In the genomic region with DNA sequence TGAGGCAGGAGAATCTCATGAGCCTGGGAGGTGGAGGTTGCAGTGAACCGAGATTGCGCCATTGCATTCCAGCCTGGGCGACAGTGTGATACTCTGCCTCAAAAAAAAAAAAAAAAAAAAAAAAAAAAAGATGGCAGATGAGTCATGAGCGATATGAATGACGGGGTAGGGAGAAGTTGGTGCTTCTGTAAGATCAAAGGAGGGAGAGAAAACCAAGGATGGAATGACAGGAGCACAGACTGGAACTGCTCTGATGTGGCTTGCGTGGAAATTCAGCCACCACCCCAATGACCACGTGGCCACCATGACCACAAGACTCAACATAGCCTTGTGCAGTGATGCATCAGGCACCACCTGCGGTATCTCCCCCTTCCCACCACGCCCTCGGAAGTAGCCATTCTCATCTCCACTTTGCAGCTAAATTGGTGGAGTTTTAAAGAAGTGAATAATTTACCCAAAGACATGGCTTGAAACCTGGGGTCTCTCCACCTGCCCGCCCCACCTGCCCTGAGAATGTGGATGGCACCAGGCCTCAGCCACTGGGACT, we compare ENCODE assay signal across 25 cellular contexts.
DNase-seq lines count a peak whose midpoint lies in the region; ATAC-seq, FAIRE-seq and TF ChIP-seq lines count a peak whose summit lies in the region.
"Had no signal": no experiment of that assay in that cellular context is flagged by ENCODE, and none has a peak within 500 bp of the region (broad histone marks: within the 10 kb centered on the region; RNA-seq: fewer than 3 reads in every experiment).

No MANE protein-coding gene starts in this region.

- ATAC-seq in HCT116 (peak; percentile 27; the same call in 1 of the 2 replicates), K562 (no peak), HG02852 (IDR thresholded peaks at IDR 0.05; ENCODE audit: unreplicated experiment) (no peak), mucosa of descending colon (no peak)
- ATAC-seq: left colon; natural killer cell treated with Interleukin-12 subunit alpha and Interleukin-12 subunit beta and Interleukin-15 and Interleukin-18, amount 100 ng/mL, for 72 hours; PC-3; stimulated activated naive B cell treated with anti-CD40 and anti-IgM and Interleukin-4, amounts not matched to agents 10 μg/mL and 1 μg/mL and 100 μg/mL, for 72 hours; WTC11 had no signal

- peaks cover 17% of the 10 kb centered on the region for H3K9me3 Mint-ChIP-seq in nephron progenitor cell
- H3K9me3 Mint-ChIP-seq: activated CD4-positive, alpha-beta memory T cell treated with anti-CD3 and anti-CD28 coated beads for 36 hours; natural killer cell treated with Interleukin-12 subunit alpha and Interleukin-12 subunit beta and Interleukin-15 and Interleukin-18, amount 100 ng/mL, for 72 hours had no signal

- no peaks in the 10 kb centered on the region for H3K9me1 ChIP-seq in K562 (ENCODE audit: control insufficient read depth, insufficient read depth, low read length)

- no peak overlapping the region for H3K9ac ChIP-seq in BLaER1 treated with 17β-estradiol and CSF1 and Interleukin-3, amounts not matched to agents 10 nM and 100 nM
- H3K9ac ChIP-seq in HCT116 (ENCODE audit: low read length) (no peak overlapping the region), K562 (ENCODE audit: insufficient read depth in 1 of 2, low read depth in 2 of 2, low read length in 2 of 2) (no peak overlapping the region)

- peaks cover 0 to 27% (median 13%) of the 10 kb centered on the region in 11 experiments; a peak in 13 of 22 replicates for H3K9me3 ChIP-seq in BLaER1 treated with 17β-estradiol and CSF1 and Interleukin-3, amounts not matched to agents 10 nM and 100 nM (replicated peaks in 1 of 11)
- H3K9me3 ChIP-seq in HCT116 (ENCODE audit: control insufficient read depth in 1 of 2, insufficient read depth in 1 of 2, low read depth in 1 of 2, low read length in 2 of 2) (no peaks in the 10 kb centered on the region), K562 (replicated peaks; ENCODE audit: control insufficient read depth, insufficient read depth, low read depth, low read length) (no peaks in the 10 kb centered on the region), sigmoid colon (peaks cover 0 to 6% (median 0%) of the 10 kb centered on the region in 4 donors), mucosa of descending colon (no peaks in the 10 kb centered on the region)
- H3K9me3 ChIP-seq: thoracic aorta had no signal

- no peak for TF ChIP-seq EP300 in K562 (IDR thresholded peaks at IDR 0.05; ENCODE audit: low read length)
- TF ChIP-seq EP300 in sigmoid colon (IDR thresholded peaks at IDR 0.05): no peak

- H3K27ac ChIP-seq in BLaER1 treated with 17β-estradiol and CSF1 and Interleukin-3, amounts not matched to agents 10 nM and 100 nM: no peak overlapping the region
- H3K27ac ChIP-seq in HCT116 (ENCODE audit: low read depth, low read length): no peak overlapping the region
- H3K27ac ChIP-seq in K562 (ENCODE audit: extremely low read depth, low read depth, low read length): no peak overlapping the region
- no peak overlapping the region for H3K27ac ChIP-seq in sigmoid colon
- H3K27ac ChIP-seq: esophagus squamous epithelium, thoracic aorta had no signal

- TF ChIP-seq POLR2A in HCT116 (IDR thresholded peaks at IDR 0.05; ENCODE audit: borderline replicate concordance, extremely low read depth, insufficient read depth, insufficient read length) (no peak), K562 (conservative IDR thresholded peaks at IDR 0.05) (no peak), sigmoid colon (IDR thresholded peaks at IDR 0.05) (no peak)

- RAD21 ChIA-PET in HCT116 (lab: Charles Lee; ENCODE audit: low non-redundant PET in 1 of 2, low total read pairs in 2 of 2, uncharacterized antibody in 2 of 2, unreplicated experiment in 2 of 2): no interaction called here

- peaks cover 24% of the 10 kb centered on the region for H3K27me3 Mint-ChIP-seq in nephron progenitor cell (ENCODE audit: low read depth, poor library complexity)

- H3K4me2 ChIP-seq in BLaER1 treated with 17β-estradiol and CSF1 and Interleukin-3, amounts not matched to agents 10 nM and 100 nM: peak overlapping the region; percentile 6 to 68 (median 59); a peak in 21 of 22 replicates
- H3K4me2 ChIP-seq in HCT116 (ENCODE audit: low read length) (no peak overlapping the region; the same call in 1 of the 2 replicates), K562 (ENCODE audit: insufficient read depth, low read length) (no peak overlapping the region)

- H3K79me2 ChIP-seq in HCT116 (ENCODE audit: insufficient read depth, low read length): no peaks in the 10 kb centered on the region
- no peaks in the 10 kb centered on the region for H3K79me2 ChIP-seq in K562 (ENCODE audit: control insufficient read depth, insufficient read depth, low read length)

- no peak for DNase-seq in HCT116 (ENCODE audit: low read depth, low spot score)
- no peak for DNase-seq in K562 (ENCODE audit: extremely low read depth in 1 of 4, low spot score in 3 of 4)
- DNase-seq in nephron progenitor cell: no peak
- no peak for DNase-seq in activated CD4-positive, alpha-beta T cell treated with anti-CD3 and anti-CD28 coated beads for 1 hour
- no peak for DNase-seq in sigmoid colon
- DNase-seq in mucosa of descending colon: no peak
- DNase-seq: activated CD4-positive, alpha-beta memory T cell treated with anti-CD3 and anti-CD28 coated beads for 36 hours; activated naive CD4-positive, alpha-beta T cell treated with anti-CD3 and anti-CD28 coated beads, Interleukin-2, amount 50 U/mL, for 16 hours; activated T-cell treated with anti-CD3 and anti-CD28 coated beads, Interleukin-2, amount 50 U/mL, for 48 hours; aorta; CD8-positive, alpha-beta memory T cell; DMS79 treated with DMSO at 0.1 percent for 48 hours; effector memory CD4-positive, alpha-beta T cell; esophagus squamous epithelium; KG1; left colon; NCI-H187 treated with DMSO at 0.1 percent for 48 hours; posterior cingulate gyrus; stimulated activated naive B cell treated with anti-CD40 and anti-IgM and Interleukin-4, amounts not matched to agents 10 μg/mL and 1 μg/mL and 100 μg/mL, for 72 hours had no signal

- intact Hi-C loops in HCT116 (cut with micrococcal nuclease) (no loop called here), K562 (cut with micrococcal nuclease) (no loop called here), sigmoid colon (cut with DNase I) (no loop called here), mucosa of descending colon (cut with DNase I, micrococcal nuclease) (no loop called here)

- no peak for TF ChIP-seq RAD21 in HCT116 (IDR thresholded peaks at IDR 0.05; ENCODE audit: low read depth)
- TF ChIP-seq RAD21 in K562 (CRISPR knock-in tag; conservative IDR thresholded peaks at IDR 0.05 in 1 of 2, IDR thresholded peaks at IDR 0.05 in 1 of 2): no peak

- H2AFZ ChIP-seq in HCT116 (ENCODE audit: low read depth, low read length, poor library complexity, severe bottlenecking): no peak overlapping the region
- no peak overlapping the region for H2AFZ ChIP-seq in K562 (ENCODE audit: low read depth, low read length)

- no peak overlapping the region for H3K4me3 Mint-ChIP-seq in nephron progenitor cell
- H3K4me3 Mint-ChIP-seq: activated CD4-positive, alpha-beta memory T cell treated with anti-CD3 and anti-CD28 coated beads for 36 hours; CD8-positive, alpha-beta memory T cell; natural killer cell treated with Interleukin-12 subunit alpha and Interleukin-12 subunit beta and Interleukin-15 and Interleukin-18, amount 100 ng/mL, for 72 hours; stimulated activated naive B cell treated with anti-CD40 and anti-IgM and Interleukin-4, amounts not matched to agents 10 μg/mL and 1 μg/mL and 100 μg/mL, for 72 hours; WTC11 had no signal

- no peak overlapping the region for H3K4me3 ChIP-seq in BLaER1 treated with 17β-estradiol and CSF1 and Interleukin-3, amounts not matched to agents 10 nM and 100 nM
- H3K4me3 ChIP-seq in HCT116 (replicated peaks in 1 of 2; ENCODE audit: low read depth in 1 of 2, low read length in 2 of 2) (no peak overlapping the region), K562 (no peak overlapping the region), sigmoid colon (no peak overlapping the region), mucosa of descending colon (no peak overlapping the region)
- H3K4me3 ChIP-seq: esophagus squamous epithelium, thoracic aorta had no signal

- H3K4me1 ChIP-seq in BLaER1 treated with 17β-estradiol and CSF1 and Interleukin-3, amounts not matched to agents 10 nM and 100 nM: peaks cover 12 to 24% (median 18%) of the 10 kb centered on the region in 10 experiments; a peak in 19 of 20 replicates
- H3K4me1 ChIP-seq in HCT116 (ENCODE audit: control insufficient read depth in 1 of 2, insufficient read depth in 2 of 2, low read length in 2 of 2): peaks cover 0 to 4% of the 10 kb centered on the region in 2 experiments; a peak in 3 of 4 replicates
- H3K4me1 ChIP-seq in K562 (replicated peaks in 1 of 2; ENCODE audit: control insufficient read depth in 2 of 2, insufficient read depth in 2 of 2, low read length in 2 of 2): no peaks in the 10 kb centered on the region
- H3K4me1 ChIP-seq in sigmoid colon: peaks cover 0 to 37% (median 35%) of the 10 kb centered on the region in 4 donors
- no peaks in the 10 kb centered on the region for H3K4me1 ChIP-seq in mucosa of descending colon (ENCODE audit: low read depth)

- no peak for FAIRE-seq in K562 (lab: Jason Lieb, UNC)

- H3K27me3 ChIP-seq in BLaER1 treated with 17β-estradiol and CSF1 and Interleukin-3, amounts not matched to agents 10 nM and 100 nM: no peaks in the 10 kb centered on the region
- H3K27me3 ChIP-seq in HCT116 (ENCODE audit: insufficient read depth, low read length) (peaks cover 35% of the 10 kb centered on the region), K562 (ENCODE audit: control insufficient read depth in 2 of 2, insufficient read depth in 2 of 2, low read length in 2 of 2) (no peaks in the 10 kb centered on the region; a peak in 1 of 5 replicates), sigmoid colon (no peaks in the 10 kb centered on the region)
- H3K27me3 ChIP-seq: esophagus squamous epithelium had no signal

- no peaks in the 10 kb centered on the region for H4K20me1 ChIP-seq in BLaER1 treated with 17β-estradiol and CSF1 and Interleukin-3, amounts not matched to agents 10 nM and 100 nM
- H4K20me1 ChIP-seq in HCT116 (ENCODE audit: insufficient read depth) (no peaks in the 10 kb centered on the region), K562 (replicated peaks; ENCODE audit: control insufficient read depth, insufficient read depth, low read length) (no peaks in the 10 kb centered on the region)

- peak overlapping the region; percentile 15 for H3K27ac Mint-ChIP-seq in nephron progenitor cell
- H3K27ac Mint-ChIP-seq: activated CD4-positive, alpha-beta memory T cell treated with anti-CD3 and anti-CD28 coated beads for 36 hours; CD8-positive, alpha-beta memory T cell; natural killer cell treated with Interleukin-12 subunit alpha and Interleukin-12 subunit beta and Interleukin-15 and Interleukin-18, amount 100 ng/mL, for 72 hours; stimulated activated naive B cell treated with anti-CD40 and anti-IgM and Interleukin-4, amounts not matched to agents 10 μg/mL and 1 μg/mL and 100 μg/mL, for 72 hours; WTC11 had no signal

- H3K9me2 ChIP-seq in HCT116 (ENCODE audit: insufficient read depth): no peaks in the 10 kb centered on the region

- in situ Hi-C loops in K562 (cut with MboI): no loop called here

- H3K36me3 ChIP-seq in BLaER1 treated with 17β-estradiol and CSF1 and Interleukin-3, amounts not matched to agents 10 nM and 100 nM: no peaks in the 10 kb centered on the region
- no peaks in the 10 kb centered on the region for H3K36me3 ChIP-seq in HCT116 (ENCODE audit: control insufficient read depth in 1 of 2, insufficient read depth in 2 of 2, low read length in 2 of 2)
- no peaks in the 10 kb centered on the region for H3K36me3 ChIP-seq in K562 (ENCODE audit: control insufficient read depth, insufficient read depth, low read length)
- no peaks in the 10 kb centered on the region for H3K36me3 ChIP-seq in sigmoid colon
- no peaks in the 10 kb centered on the region for H3K36me3 ChIP-seq in mucosa of descending colon (ENCODE audit: low read depth)
- H3K36me3 ChIP-seq: esophagus squamous epithelium, thoracic aorta had no signal

- POLR2A ChIA-PET in HCT116 (lab: Charles Lee) (interaction anchor here (0.7 kb wide), 1 partner anchor 15 kb away, joined by 3 read pairs; no protein-coding TSS in a partner anchor), K562 (lab: Yijun Ruan, JAX) (no interaction called here)

- peaks cover 32% of the 10 kb centered on the region for H3K4me1 Mint-ChIP-seq in nephron progenitor cell
- H3K4me1 Mint-ChIP-seq: CD8-positive, alpha-beta memory T cell; stimulated activated naive B cell treated with anti-CD40 and anti-IgM and Interleukin-4, amounts not matched to agents 10 μg/mL and 1 μg/mL and 100 μg/mL, for 72 hours had no signal

- CTCF ChIA-PET in HCT116 (lab: Charles Lee): no interaction called here
- CTCF ChIA-PET in K562 (lab: Yijun Ruan, JAX; ENCODE audit: low intra/inter-chr PET ratio): no interaction called here

- TF ChIP-seq CTCF in HCT116 (IDR thresholded peaks at IDR 0.05 in 2 of 3, conservative IDR thresholded peaks at IDR 0.05 in 1 of 3; ENCODE audit: borderline replicate concordance in 1 of 3, insufficient read depth in 1 of 3, low read depth in 2 of 3, low read length in 2 of 3) (no peak), K562 (IDR thresholded peaks at IDR 0.05 in 2 of 3, conservative IDR thresholded peaks at IDR 0.05 in 1 of 3; ENCODE audit: insufficient read depth in 2 of 3, low read depth in 1 of 3, low read length in 3 of 3) (no peak), nephron progenitor cell (IDR thresholded peaks at IDR 0.05) (no peak), sigmoid colon (IDR thresholded peaks at IDR 0.05) (no peak), mucosa of descending colon (IDR thresholded peaks at IDR 0.05) (no peak)

- 0% methylated on average over 7 of the region's 11 CpGs for WGBS in K562 (ENCODE audit: insufficient coverage, low coverage, missing lambda C conversion rate)
- 84 to 91% methylated on average over 11 of the region's 11 CpGs for WGBS in sigmoid colon, 2 donors

- BruUV-seq in HCT116 (replicated peaks; lab: Mats Ljungman, UMichigan): no TSS peak
- no TSS peak for BruUV-seq in K562 (replicated peaks; lab: Mats Ljungman, UMichigan)

- peaks cover 6% of the 10 kb centered on the region for H3K36me3 Mint-ChIP-seq in nephron progenitor cell (ENCODE audit: low read depth)
- H3K36me3 Mint-ChIP-seq: activated CD4-positive, alpha-beta memory T cell treated with anti-CD3 and anti-CD28 coated beads for 36 hours; natural killer cell treated with Interleukin-12 subunit alpha and Interleukin-12 subunit beta and Interleukin-15 and Interleukin-18, amount 100 ng/mL, for 72 hours; stimulated activated naive B cell treated with anti-CD40 and anti-IgM and Interleukin-4, amounts not matched to agents 10 μg/mL and 1 μg/mL and 100 μg/mL, for 72 hours had no signal

Comparison
In these comparisons a context has a peak if more than half of its experiments do, and no peak if none do; other contexts are left out.
1. H3K4me2 ChIP-seq: peak in BLaER1 treated with 17β-estradiol and CSF1 and Interleukin-3, amounts not matched to agents 10 nM and 100 nM (11 of 11); none in HCT116 (single experiment) and K562 (single experiment).